ENCODE assay signal across 26 cellular contexts in the genomic region with DNA sequence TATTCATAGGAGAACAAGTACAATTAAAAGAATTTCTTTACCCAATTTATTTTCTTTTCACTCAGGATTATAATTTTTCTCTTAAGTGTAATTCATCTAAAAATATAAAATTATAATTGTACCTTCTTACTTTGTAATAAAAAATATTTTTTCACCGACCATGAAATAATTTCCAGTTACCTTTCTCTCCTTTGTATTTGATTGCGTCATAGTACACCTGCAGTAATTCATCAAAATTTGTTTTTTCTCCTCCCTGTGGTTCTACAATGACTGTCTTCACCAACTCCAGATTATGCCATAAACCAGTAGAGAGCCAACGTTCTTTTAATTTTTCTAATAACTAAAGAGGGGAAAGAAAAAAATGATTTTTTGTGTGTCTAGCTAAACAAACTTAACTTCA.
"Had no signal": no experiment of that assay in that cellular context is flagged by ENCODE, and none has a peak within 500 bp of the region (broad histone marks: within the 10 kb centered on the region; RNA-seq: fewer than 3 reads in every experiment).

No MANE protein-coding gene starts in this region.

- ATAC-seq: effector memory CD8-positive, alpha-beta T cell; esophagus mucosa; gastrocnemius medialis; heart right ventricle; left cardiac atrium; left lung; left ventricle myocardium superior; lower lobe of right lung; mucosa of descending colon had no signal

- H3K4me1 ChIP-seq: colonic mucosa, esophagus squamous epithelium, gastrocnemius medialis, heart right ventricle, left lung, lower lobe of right lung had no signal

- H3K4me3 ChIP-seq: colonic mucosa, esophagus squamous epithelium, gastrocnemius medialis, heart right ventricle, left lung, lower lobe of right lung, mucosa of descending colon had no signal

- H3K9me3 ChIP-seq: colonic mucosa, gastrocnemius medialis, mucosa of descending colon had no signal

- H3K27ac ChIP-seq: colonic mucosa, epithelial cell of prostate, esophagus squamous epithelium, gastrocnemius medialis, heart right ventricle, left lung, lower lobe of right lung had no signal

- FAIRE-seq: endometrium, islet of Langerhans, keratinocyte had no signal

- H3K27me3 ChIP-seq: colonic mucosa, esophagus squamous epithelium, gastrocnemius medialis, heart right ventricle, left lung had no signal

- DNase-seq: colonic mucosa; cortex of kidney; effector CD8-positive, alpha-beta T cell; effector memory CD8-positive, alpha-beta T cell; endodermal cell; erythroblast; esophagus squamous epithelium; foreskin fibroblast; foreskin melanocyte; gastrocnemius medialis; glutamatergic neuron; head of caudate nucleus; heart right ventricle; hippocampal formation; left cardiac atrium; left lung; left ventricle myocardium superior; lower lobe of right lung; mesenchymal stem cell; mucosa of descending colon; naive B cell had no signal

- H3K36me3 ChIP-seq: colonic mucosa, gastrocnemius medialis, heart right ventricle, left lung, lower lobe of right lung had no signal
